Comparison of ENCODE assay signal across 8 cellular contexts in genomic region chr7:34320926-34321609, GRCh38.
DNase-seq lines count a peak whose midpoint lies in the region; ATAC-seq and TF ChIP-seq lines count a peak whose summit lies in the region.

No MANE protein-coding gene starts in this region.

- H3K4me3 ChIP-seq in AG10803 (ENCODE audit: low read length) (no peak overlapping the region), iPS-18c (ENCODE audit: insufficient read depth, low read depth, low read length) (peak overlapping the region; percentile 2; the same call in 1 of the 2 replicates)

- no TSS peak for BruUV-seq in MCF 10A (replicated peaks; lab: Mats Ljungman, UMichigan)

- ATAC-seq in GM18867 (IDR thresholded peaks at IDR 0.05; ENCODE audit: unreplicated experiment) (peak; percentile 89), HG03025 (IDR thresholded peaks at IDR 0.05; ENCODE audit: low FRiP score, unreplicated experiment) (peak; percentile 92)

- H3K36me3 Mint-ChIP-seq in MCF 10A (ENCODE audit: insufficient read depth, unreplicated experiment): no peaks in the 10 kb centered on the region

- CTCF ChIA-PET in MCF 10A (lab: Yijun Ruan, JAX): interaction anchor here (0.6 to 4.8 kb wide), 69 partner anchors 9 to 1077 kb away, joined by 3 to 97 read pairs (median 4); no protein-coding TSS in a partner anchor

- DNase-seq in AG10803 (ENCODE audit: low read depth) (peak; percentile 77), NCI-H1694 treated with DMSO at 0.1 percent for 48 hours (lab: John Stamatoyannopoulos, UW) (peak; percentile 77), T-helper 9 cell (peak; percentile 8), MCF 10A (ENCODE audit: unreplicated experiment) (peak; percentile 85)
- DNase-seq in stimulated activated CD4-positive, alpha-beta T cell treated with anti-CD3 and anti-CD28 coated beads, Interleukin-12 subunit alpha, Interleukin-12 subunit beta, amount 100 ng/mL, for 48 hours (ENCODE audit: low read depth in 2 of 3, low spot score in 1 of 3): peak; percentile 2 to 28 (median 20)

- H3K27me3 Mint-ChIP-seq in MCF 10A (ENCODE audit: insufficient read depth, unreplicated experiment): no peaks in the 10 kb centered on the region

- POLR2A ChIA-PET in MCF 10A (lab: Yijun Ruan, JAX): interaction anchor here (0.7 to 2.6 kb wide), 6 partner anchors 13 to 276 kb away, joined by 3 to 13 read pairs (median 4); no protein-coding TSS in a partner anchor

- H3K4me3 Mint-ChIP-seq in MCF 10A (ENCODE audit: unreplicated experiment): peak overlapping the region; percentile 59

- no peaks in the 10 kb centered on the region for H3K9me3 ChIP-seq in iPS-18c (ENCODE audit: control insufficient read depth, insufficient read depth, low read length)

- H3K9me3 Mint-ChIP-seq in MCF 10A (ENCODE audit: unreplicated experiment): no peaks in the 10 kb centered on the region

- H3K4me1 Mint-ChIP-seq in MCF 10A (ENCODE audit: insufficient read depth, unreplicated experiment): peaks cover 25% of the 10 kb centered on the region

- intact Hi-C loops in MCF 10A (cut with micrococcal nuclease): loop anchor here (1.0 to 5.0 kb wide), 5 partner anchors 109 to 716 kb away; partner anchors contain the start of gene DPY19L1

- TF ChIP-seq CTCF in AG10803 (conservative IDR thresholded peaks at IDR 0.05; ENCODE audit: low read length) (peak; percentile 95), MCF 10A (IDR thresholded peaks at IDR 0.05; ENCODE audit: unreplicated experiment) (peak; percentile 85)

- H3K27ac Mint-ChIP-seq in MCF 10A (ENCODE audit: low read depth, unreplicated experiment): peak overlapping the region; percentile 32

Comparison
In these comparisons a context has a peak if more than half of its experiments do, and no peak if none do; other contexts are left out.
1. DNase-seq: peak in every context shown above with its lines; median percentile 85 in MCF 10A; 77 in AG10803; 77 in NCI-H1694 treated with DMSO at 0.1 percent for 48 hours; 20 in stimulated activated CD4-positive, alpha-beta T cell treated with anti-CD3 and anti-CD28 coated beads, Interleukin-12 subunit alpha, Interleukin-12 subunit beta, amount 100 ng/mL, for 48 hours; 8 in T-helper 9 cell.